Comparison of ENCODE assay signal across 21 cellular contexts in genomic region chr1:41545996-41546938, GRCh38.
DNase-seq lines count a peak whose midpoint lies in the region; ATAC-seq, FAIRE-seq and TF ChIP-seq lines count a peak whose summit lies in the region.
"Had no signal": no experiment of that assay in that cellular context is flagged by ENCODE, and none has a peak within 500 bp of the region (broad histone marks: within the 10 kb centered on the region; RNA-seq: fewer than 3 reads in every experiment).

No MANE protein-coding gene starts in this region.

- H3K4me1 ChIP-seq in right atrium auricular region = peaks cover 0 to 8% of the 10 kb centered on the region in 2 donors
- H3K4me1 ChIP-seq in breast epithelium = no peaks in the 10 kb centered on the region
- H3K4me1 ChIP-seq: parathyroid adenoma had no signal

- no peaks in the 10 kb centered on the region for H3K27me3 ChIP-seq in right atrium auricular region
- no peaks in the 10 kb centered on the region for H3K27me3 ChIP-seq in breast epithelium

- no peaks in the 10 kb centered on the region for H3K27me3 Mint-ChIP-seq in activated naive CD8-positive, alpha-beta T cell treated with anti-CD3 and anti-CD28 coated beads, Interleukin-2, amount 50 U/mL, for 24 hours
- H3K27me3 Mint-ChIP-seq: naive B cell; stimulated activated naive CD8-positive, alpha-beta T cell treated with anti-CD3 and anti-CD28 coated beads, Interleukin-15, Interleukin-2, amounts not matched to agents 100 ng/mL and 50 ng/mL, for 24 hours had no signal

- H3K4me3 Mint-ChIP-seq in activated naive CD8-positive, alpha-beta T cell treated with anti-CD3 and anti-CD28 coated beads, Interleukin-2, amount 50 U/mL, for 24 hours = no peak overlapping the region
- H3K4me3 Mint-ChIP-seq: stimulated activated naive CD8-positive, alpha-beta T cell treated with anti-CD3 and anti-CD28 coated beads, Interleukin-15, Interleukin-2, amounts not matched to agents 100 ng/mL and 50 ng/mL, for 24 hours had no signal

- no peak overlapping the region for H3K27ac Mint-ChIP-seq in activated naive CD8-positive, alpha-beta T cell treated with anti-CD3 and anti-CD28 coated beads, Interleukin-2, amount 50 U/mL, for 24 hours
- H3K27ac Mint-ChIP-seq: stimulated activated naive CD8-positive, alpha-beta T cell treated with anti-CD3 and anti-CD28 coated beads, Interleukin-15, Interleukin-2, amounts not matched to agents 100 ng/mL and 50 ng/mL, for 24 hours had no signal

- H3K9me3 Mint-ChIP-seq in activated naive CD8-positive, alpha-beta T cell treated with anti-CD3 and anti-CD28 coated beads, Interleukin-2, amount 50 U/mL, for 24 hours = no peaks in the 10 kb centered on the region
- H3K9me3 Mint-ChIP-seq: stimulated activated naive CD8-positive, alpha-beta T cell treated with anti-CD3 and anti-CD28 coated beads, Interleukin-15, Interleukin-2, amounts not matched to agents 100 ng/mL and 50 ng/mL, for 24 hours had no signal

- peak; percentile 63 for FAIRE-seq in urothelium cell line (lab: Jason Lieb, UNC)
- FAIRE-seq: endometrium had no signal

- H3K4me1 Mint-ChIP-seq in activated naive CD8-positive, alpha-beta T cell treated with anti-CD3 and anti-CD28 coated beads, Interleukin-2, amount 50 U/mL, for 24 hours = peaks cover 5% of the 10 kb centered on the region

- H3K4me3 ChIP-seq in right atrium auricular region = no peak overlapping the region
- H3K4me3 ChIP-seq in foreskin fibroblast (ENCODE audit: low read depth in 1 of 2, low read length in 2 of 2) = no peak overlapping the region
- H3K4me3 ChIP-seq in breast epithelium = no peak overlapping the region
- H3K4me3 ChIP-seq: lung, smooth muscle cell had no signal

- H3K9me3 ChIP-seq in right atrium auricular region = no peaks in the 10 kb centered on the region
- no peaks in the 10 kb centered on the region for H3K9me3 ChIP-seq in breast epithelium

- DNase-seq in Right ventricle myocardium superior = no peak
- DNase-seq in right atrium auricular region (ENCODE audit: low spot score) = no peak
- DNase-seq in activated naive CD8-positive, alpha-beta T cell treated with anti-CD3 and anti-CD28 coated beads, Interleukin-2, amount 50 U/mL, for 24 hours = no peak
- peak; percentile 32 to 52 for DNase-seq in foreskin fibroblast
- DNase-seq in urothelium cell line (ENCODE audit: low spot score) = no peak
- DNase-seq in GM19238 (ENCODE audit: insufficient read length, low spot score) = no peak
- DNase-seq in breast epithelium (ENCODE audit: low spot score in 2 of 2) = no peak
- DNase-seq in NCI-H2081 treated with DMSO at 0.1 percent for 48 hours (lab: John Stamatoyannopoulos, UW) = no peak
- DNase-seq: activated CD4-positive, alpha-beta T cell treated with anti-CD3 and anti-CD28 coated beads for 1 hour; activated CD8-positive, alpha-beta memory T cell treated with anti-CD3 and anti-CD28 coated beads, Interleukin-2, amount 50 U/mL, for 4 hours; activated naive CD4-positive, alpha-beta T cell treated with anti-CD3 and anti-CD28 coated beads, Interleukin-2, amount 50 U/mL, for 16 hours; central memory CD4-positive, alpha-beta T cell; GDM1; naive B cell; T-helper 1 cell had no signal

- H3K36me3 ChIP-seq in right atrium auricular region (no peaks in the 10 kb centered on the region), breast epithelium (no peaks in the 10 kb centered on the region)

- ATAC-seq in Right ventricle myocardium superior (ENCODE audit: poor library complexity) = peak; percentile 31
- peak; percentile 4 for ATAC-seq in activated naive CD8-positive, alpha-beta T cell treated with anti-CD3 and anti-CD28 coated beads, Interleukin-2, amount 50 U/mL, for 24 hours

- H3K36me3 Mint-ChIP-seq in activated naive CD8-positive, alpha-beta T cell treated with anti-CD3 and anti-CD28 coated beads, Interleukin-2, amount 50 U/mL, for 24 hours (ENCODE audit: low read depth) = peaks cover 59% of the 10 kb centered on the region

- intact Hi-C loops in Right ventricle myocardium superior (cut with DNase I) (no loop called here), breast epithelium (cut with DNase I; ENCODE audit: low total_unique reads) (no loop called here)

- TF ChIP-seq CTCF in right atrium auricular region (IDR thresholded peaks at IDR 0.05) = no peak
- no peak for TF ChIP-seq CTCF in foreskin fibroblast (IDR thresholded peaks at IDR 0.05; ENCODE audit: low read depth, low read length)
- TF ChIP-seq CTCF in breast epithelium (IDR thresholded peaks at IDR 0.05) = no peak

- TF ChIP-seq POLR2A in breast epithelium (IDR thresholded peaks at IDR 0.05) = no peak

- peak overlapping the region in 1 of 2 donors; percentile 11 for H3K27ac ChIP-seq in right atrium auricular region
- H3K27ac ChIP-seq in breast epithelium = no peak overlapping the region
- H3K27ac ChIP-seq: HL-60, parathyroid adenoma had no signal

Comparison
In these comparisons a context has a peak if more than half of its experiments do, and no peak if none do; other contexts are left out.
1. DNase-seq: peak in foreskin fibroblast (2 of 2); none in Right ventricle myocardium superior (single experiment), right atrium auricular region (single experiment), activated naive CD8-positive, alpha-beta T cell treated with anti-CD3 and anti-CD28 coated beads, Interleukin-2, amount 50 U/mL, for 24 hours (single experiment), urothelium cell line (single experiment), GM19238 (single experiment), breast epithelium (0 of 2) and NCI-H2081 treated with DMSO at 0.1 percent for 48 hours (single experiment).